In the genomic region with DNA sequence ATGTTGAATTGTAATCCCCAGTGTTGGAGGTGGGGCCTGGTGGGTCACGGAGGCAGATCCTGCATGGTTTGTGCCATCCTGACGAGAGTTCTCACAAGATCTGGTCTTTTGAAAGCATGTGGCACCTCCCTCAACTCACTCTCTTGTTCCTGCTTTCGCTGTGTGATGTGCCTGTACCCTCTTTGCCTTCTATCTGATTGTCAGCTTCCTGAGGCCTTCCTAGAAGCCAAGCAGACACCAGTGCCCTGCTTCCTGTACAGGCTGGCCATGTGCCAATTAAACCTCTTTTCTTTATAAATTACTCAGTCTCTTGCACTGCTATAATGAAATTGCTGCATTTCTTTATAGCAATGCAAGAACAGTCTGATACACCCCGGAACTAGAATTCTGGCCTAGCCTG, we compare ENCODE assay signal across 1 cellular context.
TF ChIP-seq lines count a peak whose summit lies in the region.

No MANE protein-coding gene starts in this region.

TF ChIP-seq in H1, 55 proteins besides CTCF, POLR2A, EP300 and RAD21:
- no peak for TF ChIP-seq JUN (IDR thresholded peaks at IDR 0.05; ENCODE audit: low read depth, low read length)
- TF ChIP-seq RFX5 (IDR thresholded peaks at IDR 0.05; ENCODE audit: borderline replicate concordance, low read depth, low read length), result no peak
- no peak for TF ChIP-seq NRF1 (IDR thresholded peaks at IDR 0.05; ENCODE audit: low read depth, low read length)
- TF ChIP-seq CBX8 (IDR thresholded peaks at IDR 0.05; ENCODE audit: borderline replicate concordance, low read depth, low read length), result no peak
- TF ChIP-seq, protein P1, sequence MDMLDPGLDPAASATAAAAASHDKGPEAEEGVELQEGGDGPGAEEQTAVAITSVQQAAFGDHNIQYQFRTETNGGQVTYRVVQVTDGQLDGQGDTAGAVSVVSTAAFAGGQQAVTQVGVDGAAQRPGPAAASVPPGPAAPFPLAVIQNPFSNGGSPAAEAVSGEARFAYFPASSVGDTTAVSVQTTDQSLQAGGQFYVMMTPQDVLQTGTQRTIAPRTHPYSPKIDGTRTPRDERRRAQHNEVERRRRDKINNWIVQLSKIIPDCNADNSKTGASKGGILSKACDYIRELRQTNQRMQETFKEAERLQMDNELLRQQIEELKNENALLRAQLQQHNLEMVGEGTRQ (IDR thresholded peaks at IDR 0.05; ENCODE audit: low read length), result no peak
- no peak for TF ChIP-seq MAFK (IDR thresholded peaks at IDR 0.05; ENCODE audit: low read depth, low read length)
- TF ChIP-seq, protein P2, sequence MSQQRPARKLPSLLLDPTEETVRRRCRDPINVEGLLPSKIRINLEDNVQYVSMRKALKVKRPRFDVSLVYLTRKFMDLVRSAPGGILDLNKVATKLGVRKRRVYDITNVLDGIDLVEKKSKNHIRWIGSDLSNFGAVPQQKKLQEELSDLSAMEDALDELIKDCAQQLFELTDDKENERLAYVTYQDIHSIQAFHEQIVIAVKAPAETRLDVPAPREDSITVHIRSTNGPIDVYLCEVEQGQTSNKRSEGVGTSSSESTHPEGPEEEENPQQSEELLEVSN (IDR thresholded peaks at IDR 0.05), result no peak
- TF ChIP-seq SIX5 (IDR thresholded peaks at IDR 0.05; ENCODE audit: low read depth, low read length), result no peak
- TF ChIP-seq, protein P3, sequence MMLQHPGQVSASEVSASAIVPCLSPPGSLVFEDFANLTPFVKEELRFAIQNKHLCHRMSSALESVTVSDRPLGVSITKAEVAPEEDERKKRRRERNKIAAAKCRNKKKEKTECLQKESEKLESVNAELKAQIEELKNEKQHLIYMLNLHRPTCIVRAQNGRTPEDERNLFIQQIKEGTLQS (IDR thresholded peaks at IDR 0.05; ENCODE audit: insufficient read depth, low read depth, low read length), result no peak
- no peak for TF ChIP-seq KDM5A (IDR thresholded peaks at IDR 0.05; ENCODE audit: low read length)
- TF ChIP-seq POU5F1 (IDR thresholded peaks at IDR 0.05; ENCODE audit: low read depth, low read length), result no peak
- TF ChIP-seq TAF7 (optimal IDR thresholded peaks at IDR 0.05; ENCODE audit: borderline replicate concordance, low read depth, low read length), result no peak
- no peak for TF ChIP-seq YY1 (IDR thresholded peaks at IDR 0.05; ENCODE audit: low read depth, low read length)
- no peak for TF ChIP-seq TCF12 (IDR thresholded peaks at IDR 0.05; ENCODE audit: low read depth, low read length)
